ENCODE assay signal across 23 cellular contexts in the genomic region with DNA sequence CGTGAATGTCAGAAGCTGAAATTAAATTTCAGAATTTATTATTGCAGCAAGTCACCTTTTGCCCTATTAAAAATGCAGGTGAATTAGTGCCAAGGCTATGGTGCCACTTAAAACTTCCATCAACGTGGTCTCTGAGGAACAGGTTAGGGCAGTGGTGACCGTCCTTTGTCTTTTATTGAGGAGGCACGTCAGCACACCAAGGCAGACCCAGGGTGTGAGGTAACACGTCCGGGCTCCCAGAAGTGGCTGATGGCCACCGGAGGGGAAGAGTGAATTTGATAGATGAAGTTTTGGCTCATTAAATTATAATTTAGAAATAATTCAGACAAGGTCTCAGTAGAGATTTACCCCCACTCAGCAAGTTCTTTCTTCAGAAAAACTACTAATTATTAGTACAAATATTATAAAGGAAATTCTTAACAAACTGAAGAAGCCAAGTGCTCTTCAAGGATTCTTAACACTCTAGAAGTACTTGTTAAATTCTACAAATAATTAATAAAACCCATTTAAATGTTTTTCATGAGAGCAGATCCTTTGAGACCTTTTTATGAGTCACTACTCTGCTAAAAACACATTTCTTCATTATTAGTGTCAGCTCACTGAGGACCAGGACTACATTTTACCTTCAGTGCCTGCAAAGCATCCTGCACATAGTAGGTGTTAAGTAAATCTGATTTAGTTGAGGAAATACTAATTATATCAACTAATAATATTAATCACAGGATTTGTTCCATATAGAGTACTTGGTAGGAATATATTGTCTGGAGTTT.
DNase-seq lines count a peak whose midpoint lies in the region; ATAC-seq and TF ChIP-seq lines count a peak whose summit lies in the region.
"Had no signal": no experiment of that assay in that cellular context is flagged by ENCODE, and none has a peak within 500 bp of the region (broad histone marks: within the 10 kb centered on the region; RNA-seq: fewer than 3 reads in every experiment).

No MANE protein-coding gene starts in this region.

- no peak overlapping the region for H3K27ac Mint-ChIP-seq in T-helper 17 cell
- H3K27ac Mint-ChIP-seq: CD14-positive monocyte; CD4-positive, alpha-beta memory T cell; GM23338; HFFc6 had no signal

- no peaks in the 10 kb centered on the region for H3K4me1 Mint-ChIP-seq in T-helper 17 cell
- H3K4me1 Mint-ChIP-seq: CD14-positive monocyte; CD4-positive, alpha-beta memory T cell had no signal

- POLR2A ChIA-PET in GM10248 (lab: Yijun Ruan, JAX) = no interaction called here

- H3K4me3 ChIP-seq in left lung = no peak overlapping the region
- H3K4me3 ChIP-seq: A549; BLaER1 treated with 17β-estradiol and CSF1 and Interleukin-3, amounts not matched to agents 10 nM and 100 nM; GM23338 had no signal

- no peaks in the 10 kb centered on the region for H3K36me3 Mint-ChIP-seq in T-helper 17 cell (ENCODE audit: low read depth)
- H3K36me3 Mint-ChIP-seq: CD14-positive monocyte; CD4-positive, alpha-beta memory T cell had no signal

- H3K36me3 ChIP-seq in left lung = no peaks in the 10 kb centered on the region
- H3K36me3 ChIP-seq: BE2C; BLaER1 treated with 17β-estradiol and CSF1 and Interleukin-3, amounts not matched to agents 10 nM and 100 nM had no signal

- no peak overlapping the region for H3K27ac ChIP-seq in left lung
- H3K27ac ChIP-seq: A549; BLaER1 treated with 17β-estradiol and CSF1 and Interleukin-3, amounts not matched to agents 10 nM and 100 nM had no signal

- ATAC-seq in left lung = peak; percentile 81
- no peak for ATAC-seq in T-helper 17 cell
- ATAC-seq: A549, GM23338, HCT116 had no signal

- CTCF ChIA-PET in GM10248 (lab: Yijun Ruan, JAX) = no interaction called here

- peaks cover 23% of the 10 kb centered on the region for H3K27me3 Mint-ChIP-seq in T-helper 17 cell

- no peak overlapping the region for H3K4me3 Mint-ChIP-seq in T-helper 17 cell
- H3K4me3 Mint-ChIP-seq: CD14-positive monocyte; CD4-positive, alpha-beta memory T cell; GM23338; H9; HFFc6 had no signal

- DNase-seq in DMS79 treated with DMSO at 0.1 percent for 48 hours (lab: John Stamatoyannopoulos, UW) = peak; percentile 78
- DNase-seq in left lung = peak in 1 of 2 donors; percentile 36
- DNase-seq in renal cortical epithelial cell (ENCODE audit: low read depth) = peak; percentile 39
- DNase-seq in ecto neural progenitor cell (ENCODE audit: low spot score) = no peak
- DNase-seq in T-helper 17 cell = no peak
- no peak for DNase-seq in GM10248 (ENCODE audit: extremely low spot score)
- DNase-seq: 8988T; ACHN; AML-193; BE2C; Calu3; CD4-positive, alpha-beta memory T cell; COR-L47; DMS53; EL; GDM1; H9; HFFc6 had no signal

- no peaks in the 10 kb centered on the region for H3K9me3 ChIP-seq in left lung
- no peaks in the 10 kb centered on the region for H3K9me3 ChIP-seq in T-helper 17 cell (ENCODE audit: control insufficient read depth, low read length, poor library complexity, severe bottlenecking)
- H3K9me3 ChIP-seq: A549; BE2C; BLaER1 treated with 17β-estradiol and CSF1 and Interleukin-3, amounts not matched to agents 10 nM and 100 nM had no signal

- no peaks in the 10 kb centered on the region for H3K27me3 ChIP-seq in left lung
- H3K27me3 ChIP-seq: BE2C; BLaER1 treated with 17β-estradiol and CSF1 and Interleukin-3, amounts not matched to agents 10 nM and 100 nM had no signal

- no peak for TF ChIP-seq CTCF in left lung (IDR thresholded peaks at IDR 0.05)
- TF ChIP-seq CTCF in GM10248 (IDR thresholded peaks at IDR 0.05; ENCODE audit: control extremely low read depth, extremely low read depth, low read depth, missing control alignments) = no peak

- intact Hi-C loops in left lung (cut with DNase I) = no loop called here

- H3K4me1 ChIP-seq in left lung = peaks cover 0 to 5% of the 10 kb centered on the region in 2 donors
- H3K4me1 ChIP-seq: A549, BE2C had no signal

Comparison
In these comparisons a context has a peak if more than half of its experiments do, and no peak if none do; other contexts are left out.
1. DNase-seq: peak in DMS79 treated with DMSO at 0.1 percent for 48 hours (single experiment) and renal cortical epithelial cell (single experiment); none in ecto neural progenitor cell (single experiment), T-helper 17 cell (0 of 3) and GM10248 (single experiment).